Comparison of ENCODE assay signal across 2 cellular contexts in genomic region chr10:121822724-121823123, GRCh38.
TF ChIP-seq lines count a peak whose summit lies in the region.

No MANE protein-coding gene starts in this region.

TF ChIP-seq in HepG2, 621 proteins besides CTCF, POLR2A, EP300 and RAD21 (continued from another document):
- TF ChIP-seq ZNF30 (CRISPR knock-in tag; IDR thresholded peaks at IDR 0.05) (no peak), MAFK (conservative IDR thresholded peaks at IDR 0.05 in 1 of 2, IDR thresholded peaks at IDR 0.05 in 1 of 2; ENCODE audit: low read length in 2 of 2) (peak; percentile 34 to 53), MAFF (IDR thresholded peaks at IDR 0.05; ENCODE audit: low read depth, low read length) (peak; percentile 20; the same call in 1 of the 2 replicates)
TF ChIP-seq in HepG2: peak in this region for 2.

TF ChIP-seq in HEK293, 187 proteins besides CTCF, POLR2A, EP300 and RAD21 (continued from another document):
- TF ChIP-seq ZNF639 (tag by site-specific recombination; IDR thresholded peaks at IDR 0.05): no peak
- no peak for TF ChIP-seq ZFP3 (tag by site-specific recombination; IDR thresholded peaks at IDR 0.05; ENCODE audit: low read depth)
- TF ChIP-seq ZNF24 (tag by site-specific recombination; IDR thresholded peaks at IDR 0.05): no peak
- TF ChIP-seq TSHZ1 (tag by site-specific recombination; IDR thresholded peaks at IDR 0.05; ENCODE audit: borderline replicate concordance): 0 out of 2 replicates have a peak, but pooled peaks have one; percentile 21
- TF ChIP-seq ZNF341 (tag by site-specific recombination; IDR thresholded peaks at IDR 0.05; ENCODE audit: low read depth): no peak
- TF ChIP-seq ZNF404 (tag by site-specific recombination; IDR thresholded peaks at IDR 0.05): no peak
- no peak for TF ChIP-seq ZNF621 (tag by site-specific recombination; IDR thresholded peaks at IDR 0.05)
- TF ChIP-seq MYNN (tag by site-specific recombination; IDR thresholded peaks at IDR 0.05; ENCODE audit: borderline replicate concordance): no peak
- 0 out of 2 replicates have a peak, but pooled peaks have one; percentile 28 for TF ChIP-seq YY2 (tag by site-specific recombination; IDR thresholded peaks at IDR 0.05)
- TF ChIP-seq SETDB1 (IDR thresholded peaks at IDR 0.05; ENCODE audit: insufficient read length, low read length): no peak
- TF ChIP-seq ZBTB6 (tag by site-specific recombination; IDR thresholded peaks at IDR 0.05): no peak
- TF ChIP-seq ZNF704 (tag by site-specific recombination; IDR thresholded peaks at IDR 0.05): no peak
- peak; percentile 41; the same call in 1 of the 2 replicates for TF ChIP-seq FEZF1 (tag by site-specific recombination; IDR thresholded peaks at IDR 0.05)
- no peak for TF ChIP-seq WT1 (tag by site-specific recombination; IDR thresholded peaks at IDR 0.05)
- no peak for TF ChIP-seq ZNF558 (tag by site-specific recombination; IDR thresholded peaks at IDR 0.05)
- no peak for TF ChIP-seq ZNF16 (tag by site-specific recombination; IDR thresholded peaks at IDR 0.05; ENCODE audit: low read depth)
- TF ChIP-seq ZNF221 (tag by site-specific recombination; IDR thresholded peaks at IDR 0.05; ENCODE audit: borderline replicate concordance): no peak
- TF ChIP-seq BCL11A (tag by site-specific recombination; IDR thresholded peaks at IDR 0.05; ENCODE audit: low read depth): 0 out of 2 replicates have a peak, but pooled peaks have one; percentile 32
- TF ChIP-seq HIC1 (tag by site-specific recombination; IDR thresholded peaks at IDR 0.05): 0 out of 2 replicates have a peak, but pooled peaks have one; percentile 30
- no peak for TF ChIP-seq ZNF623 (tag by site-specific recombination; IDR thresholded peaks at IDR 0.05)
- TF ChIP-seq ZNF48 (tag by site-specific recombination; IDR thresholded peaks at IDR 0.05): no peak
- no peak for TF ChIP-seq ZNF580 (tag by site-specific recombination; IDR thresholded peaks at IDR 0.05)
- TF ChIP-seq ZNF624 (tag by site-specific recombination; IDR thresholded peaks at IDR 0.05): no peak
- no peak for TF ChIP-seq SP7 (tag by site-specific recombination; IDR thresholded peaks at IDR 0.05)
- no peak for TF ChIP-seq ZNF266 (tag by site-specific recombination; IDR thresholded peaks at IDR 0.05; ENCODE audit: low read depth)
